20 cellular contexts compared by ENCODE assay signal in the genomic region with DNA sequence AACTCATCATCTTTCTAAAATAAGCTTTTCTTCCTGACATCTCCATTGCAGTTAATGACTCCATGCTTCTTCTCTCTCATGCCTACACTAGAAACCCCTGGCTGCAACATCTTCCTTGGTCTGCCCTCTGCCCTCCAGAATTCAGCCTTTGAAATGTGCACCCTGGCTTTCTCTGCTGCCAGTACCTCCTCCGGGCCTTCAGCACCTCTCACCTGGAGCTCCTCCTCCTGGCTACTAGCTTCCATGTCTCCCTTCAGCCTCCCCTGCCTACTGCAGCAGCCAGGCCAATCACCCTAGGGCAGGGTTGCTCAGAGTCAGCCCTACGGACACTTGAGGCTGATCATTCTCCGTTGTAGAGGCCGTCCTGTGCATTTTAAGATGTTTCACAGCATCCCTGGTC. TPM values are rescaled to one million over a fixed set of nuclear protein-coding genes. Genes with fewer than 3 reads are reported as not detected.
"Had no signal": no experiment of that assay in that cellular context is flagged by ENCODE, and none has a peak within 500 bp of the region (broad histone marks: within the 10 kb centered on the region; RNA-seq: fewer than 3 reads in every experiment).

No MANE protein-coding gene starts in this region.

- H3K79me2 ChIP-seq: parathyroid adenoma had no signal

- H3K36me3 ChIP-seq: gastrocnemius medialis, heart left ventricle, sigmoid colon, spleen, upper lobe of right lung had no signal

- H3K27ac Mint-ChIP-seq: activated CD4-positive, alpha-beta T cell treated with anti-CD3 and anti-CD28 coated beads, Interleukin-2, amount 10 ng/mL, durations not matched to agents 7 days and 5 days; activated CD8-positive, alpha-beta T cell treated with anti-CD3 and anti-CD28 coated beads, Interleukin-2, amount 10 ng/mL, durations not matched to agents 7 days and 5 days; activated naive CD4-positive, alpha-beta T cell treated with anti-CD3 and anti-CD28 coated beads, Interleukin-2, amount 10 ng/mL, durations not matched to agents 7 days and 5 days; activated naive CD8-positive, alpha-beta T cell treated with anti-CD3 and anti-CD28 coated beads, Interleukin-2, amount 50 U/mL, for 24 hours; activated T-cell treated with anti-CD3 and anti-CD28 coated beads, Interleukin-2, amount 50 U/mL, for 24 hours; mesothelial cell of epicardium; natural killer cell treated with Interleukin-12 subunit alpha and Interleukin-12 subunit beta and Interleukin-15 and Interleukin-18, amount 100 ng/mL, for 72 hours; stimulated activated memory B cell treated with anti-CD40 and anti-IgM and Interleukin-4, amounts not matched to agents 10 μg/mL and 1 μg/mL and 100 μg/mL, for 72 hours had no signal

- H3K4me3 ChIP-seq: coronary artery, gastrocnemius medialis, heart left ventricle, lung, sigmoid colon, spleen, testis, upper lobe of right lung had no signal

- H3K4me1 Mint-ChIP-seq: activated CD4-positive, alpha-beta T cell treated with anti-CD3 and anti-CD28 coated beads, Interleukin-2, amount 10 ng/mL, durations not matched to agents 7 days and 5 days; activated naive CD4-positive, alpha-beta T cell treated with anti-CD3 and anti-CD28 coated beads, Interleukin-2, amount 10 ng/mL, durations not matched to agents 7 days and 5 days; activated naive CD8-positive, alpha-beta T cell treated with anti-CD3 and anti-CD28 coated beads, Interleukin-2, amount 50 U/mL, for 24 hours; mesothelial cell of epicardium; stimulated activated memory B cell treated with anti-CD40 and anti-IgM and Interleukin-4, amounts not matched to agents 10 μg/mL and 1 μg/mL and 100 μg/mL, for 72 hours had no signal

- H3K9ac ChIP-seq: parathyroid adenoma had no signal

- H3K36me3 Mint-ChIP-seq: activated naive CD4-positive, alpha-beta T cell treated with anti-CD3 and anti-CD28 coated beads, Interleukin-2, amount 10 ng/mL, durations not matched to agents 7 days and 5 days; mesothelial cell of epicardium; natural killer cell treated with Interleukin-12 subunit alpha and Interleukin-12 subunit beta and Interleukin-15 and Interleukin-18, amount 100 ng/mL, for 72 hours; stimulated activated memory B cell treated with anti-CD40 and anti-IgM and Interleukin-4, amounts not matched to agents 10 μg/mL and 1 μg/mL and 100 μg/mL, for 72 hours had no signal

- H3K4me1 ChIP-seq: spleen, upper lobe of right lung had no signal

- H3K27me3 Mint-ChIP-seq: activated CD4-positive, alpha-beta T cell treated with anti-CD3 and anti-CD28 coated beads, Interleukin-2, amount 10 ng/mL, durations not matched to agents 7 days and 5 days; activated naive CD4-positive, alpha-beta T cell treated with anti-CD3 and anti-CD28 coated beads, Interleukin-2, amount 10 ng/mL, durations not matched to agents 7 days and 5 days; activated naive CD8-positive, alpha-beta T cell treated with anti-CD3 and anti-CD28 coated beads, Interleukin-2, amount 50 U/mL, for 24 hours; activated T-cell treated with anti-CD3 and anti-CD28 coated beads, Interleukin-2, amount 50 U/mL, for 24 hours had no signal

- H3K9me3 ChIP-seq: gastrocnemius medialis, heart left ventricle, sigmoid colon, spleen, testis, upper lobe of right lung had no signal

- ATAC-seq: activated CD4-positive, CD25-positive, alpha-beta regulatory T cell treated with anti-CD3 and anti-CD28 coated beads, Interleukin-2, amount 50 U/mL, for 24 hours; activated CD8-positive, alpha-beta T cell treated with anti-CD3 and anti-CD28 coated beads, Interleukin-2, amount 10 ng/mL, durations not matched to agents 7 days and 5 days; activated naive CD8-positive, alpha-beta T cell treated with anti-CD3 and anti-CD28 coated beads, Interleukin-2, amount 50 U/mL, for 24 hours; gastrocnemius medialis; heart left ventricle; natural killer cell treated with Interleukin-12 subunit alpha and Interleukin-12 subunit beta and Interleukin-15 and Interleukin-18, amount 100 ng/mL, for 72 hours; stimulated activated memory B cell treated with anti-CD40 and anti-IgM and Interleukin-4, amounts not matched to agents 10 μg/mL and 1 μg/mL and 100 μg/mL, for 72 hours had no signal

- H3K27me3 ChIP-seq: gastrocnemius medialis, heart left ventricle, sigmoid colon, testis, upper lobe of right lung had no signal

- H3K4me3 Mint-ChIP-seq: activated CD4-positive, alpha-beta T cell treated with anti-CD3 and anti-CD28 coated beads, Interleukin-2, amount 10 ng/mL, durations not matched to agents 7 days and 5 days; activated CD8-positive, alpha-beta T cell treated with anti-CD3 and anti-CD28 coated beads, Interleukin-2, amount 10 ng/mL, durations not matched to agents 7 days and 5 days; activated naive CD4-positive, alpha-beta T cell treated with anti-CD3 and anti-CD28 coated beads, Interleukin-2, amount 10 ng/mL, durations not matched to agents 7 days and 5 days; activated naive CD8-positive, alpha-beta T cell treated with anti-CD3 and anti-CD28 coated beads, Interleukin-2, amount 50 U/mL, for 24 hours; activated T-cell treated with anti-CD3 and anti-CD28 coated beads, Interleukin-2, amount 50 U/mL, for 24 hours; mesothelial cell of epicardium; natural killer cell treated with Interleukin-12 subunit alpha and Interleukin-12 subunit beta and Interleukin-15 and Interleukin-18, amount 100 ng/mL, for 72 hours; stimulated activated memory B cell treated with anti-CD40 and anti-IgM and Interleukin-4, amounts not matched to agents 10 μg/mL and 1 μg/mL and 100 μg/mL, for 72 hours had no signal

- DNase-seq: activated CD4-positive, alpha-beta T cell treated with anti-CD3 and anti-CD28 coated beads, Interleukin-2, amount 10 ng/mL, durations not matched to agents 7 days and 5 days; activated CD8-positive, alpha-beta T cell treated with anti-CD3 and anti-CD28 coated beads, Interleukin-2, amount 10 ng/mL, durations not matched to agents 7 days and 5 days; activated naive CD4-positive, alpha-beta T cell treated with anti-CD3 and anti-CD28 coated beads, Interleukin-2, amount 10 ng/mL, durations not matched to agents 7 days and 5 days; activated naive CD8-positive, alpha-beta T cell treated with anti-CD3 and anti-CD28 coated beads, Interleukin-2, amount 50 U/mL, for 24 hours; activated T-cell treated with anti-CD3 and anti-CD28 coated beads, Interleukin-2, amount 50 U/mL, for 24 hours; anterior cingulate cortex; gastrocnemius medialis; heart left ventricle; sigmoid colon; spleen; stimulated activated CD4-positive, alpha-beta T cell treated with anti-CD3 and anti-CD28 coated beads, Interleukin-4, amount 100 ng/mL, for 4 hours; testis; upper lobe of right lung had no signal

- H3K27ac ChIP-seq: coronary artery, gastrocnemius medialis, parathyroid adenoma, sigmoid colon, spleen, upper lobe of right lung had no signal

- H2AFZ ChIP-seq: parathyroid adenoma had no signal

- H3K9me3 Mint-ChIP-seq: activated CD4-positive, alpha-beta T cell treated with anti-CD3 and anti-CD28 coated beads, Interleukin-2, amount 10 ng/mL, durations not matched to agents 7 days and 5 days; activated naive CD4-positive, alpha-beta T cell treated with anti-CD3 and anti-CD28 coated beads, Interleukin-2, amount 10 ng/mL, durations not matched to agents 7 days and 5 days; activated naive CD8-positive, alpha-beta T cell treated with anti-CD3 and anti-CD28 coated beads, Interleukin-2, amount 50 U/mL, for 24 hours; activated T-cell treated with anti-CD3 and anti-CD28 coated beads, Interleukin-2, amount 50 U/mL, for 24 hours; mesothelial cell of epicardium; natural killer cell treated with Interleukin-12 subunit alpha and Interleukin-12 subunit beta and Interleukin-15 and Interleukin-18, amount 100 ng/mL, for 72 hours; stimulated activated memory B cell treated with anti-CD40 and anti-IgM and Interleukin-4, amounts not matched to agents 10 μg/mL and 1 μg/mL and 100 μg/mL, for 72 hours had no signal

RNA-seq across cellular contexts. Expression of a gene that starts 18.3 kb away (rescaled TPM):
- total RNA-seq: natural killer cell treated with Interleukin-12 subunit alpha and Interleukin-12 subunit beta and Interleukin-15 and Interleukin-18, amount 100 ng/mL, for 72 hours had no signal

RNA-seq across cellular contexts. Expression of a gene that starts 47.5 kb away (rescaled TPM):
- total RNA-seq: activated CD4-positive, alpha-beta T cell treated with anti-CD3 and anti-CD28 coated beads, Interleukin-2, amount 10 ng/mL, durations not matched to agents 7 days and 5 days; activated CD8-positive, alpha-beta T cell treated with anti-CD3 and anti-CD28 coated beads, Interleukin-2, amount 10 ng/mL, durations not matched to agents 7 days and 5 days; gastrocnemius medialis; heart left ventricle; lung; mesothelial cell of epicardium; natural killer cell treated with Interleukin-12 subunit alpha and Interleukin-12 subunit beta and Interleukin-15 and Interleukin-18, amount 100 ng/mL, for 72 hours; sigmoid colon; spleen; upper lobe of right lung had no signal
- polyA plus RNA-seq: heart left ventricle, lung, sigmoid colon, spleen had no signal
